ENCODE assay signal across 2 cellular contexts in genomic region chr1:220689696-220690095, GRCh38.
TF ChIP-seq lines count a peak whose summit lies in the region.

No MANE protein-coding gene starts in this region.

TF ChIP-seq in SK-N-SH, 30 proteins besides CTCF, POLR2A, EP300 and RAD21 (continued from another document):
- TF ChIP-seq USF2 (IDR thresholded peaks at IDR 0.05; ENCODE audit: borderline replicate concordance, low read depth, low read length) (no peak), PBX3 (IDR thresholded peaks at IDR 0.05) (no peak), POLR2AphosphoS5 (IDR thresholded peaks at IDR 0.05; ENCODE audit: low read depth, low read length) (no peak), FOXJ3 (CRISPR knock-in tag; IDR thresholded peaks at IDR 0.05) (no peak), RXRA (IDR thresholded peaks at IDR 0.05; ENCODE audit: borderline replicate concordance, low read depth) (no peak), MXI1 (IDR thresholded peaks at IDR 0.05; ENCODE audit: low read depth, low read length) (no peak)
- TF ChIP-seq, protein P1, sequence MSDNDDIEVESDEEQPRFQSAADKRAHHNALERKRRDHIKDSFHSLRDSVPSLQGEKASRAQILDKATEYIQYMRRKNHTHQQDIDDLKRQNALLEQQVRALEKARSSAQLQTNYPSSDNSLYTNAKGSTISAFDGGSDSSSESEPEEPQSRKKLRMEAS (IDR thresholded peaks at IDR 0.05; ENCODE audit: low read depth) = no peak

TF ChIP-seq in SK-N-SH treated with all-trans-retinoic acid at 6 μM for 48 hours, 23 proteins besides CTCF, POLR2A, EP300 and RAD21 (continued from another document):
- TF ChIP-seq, protein P2, sequence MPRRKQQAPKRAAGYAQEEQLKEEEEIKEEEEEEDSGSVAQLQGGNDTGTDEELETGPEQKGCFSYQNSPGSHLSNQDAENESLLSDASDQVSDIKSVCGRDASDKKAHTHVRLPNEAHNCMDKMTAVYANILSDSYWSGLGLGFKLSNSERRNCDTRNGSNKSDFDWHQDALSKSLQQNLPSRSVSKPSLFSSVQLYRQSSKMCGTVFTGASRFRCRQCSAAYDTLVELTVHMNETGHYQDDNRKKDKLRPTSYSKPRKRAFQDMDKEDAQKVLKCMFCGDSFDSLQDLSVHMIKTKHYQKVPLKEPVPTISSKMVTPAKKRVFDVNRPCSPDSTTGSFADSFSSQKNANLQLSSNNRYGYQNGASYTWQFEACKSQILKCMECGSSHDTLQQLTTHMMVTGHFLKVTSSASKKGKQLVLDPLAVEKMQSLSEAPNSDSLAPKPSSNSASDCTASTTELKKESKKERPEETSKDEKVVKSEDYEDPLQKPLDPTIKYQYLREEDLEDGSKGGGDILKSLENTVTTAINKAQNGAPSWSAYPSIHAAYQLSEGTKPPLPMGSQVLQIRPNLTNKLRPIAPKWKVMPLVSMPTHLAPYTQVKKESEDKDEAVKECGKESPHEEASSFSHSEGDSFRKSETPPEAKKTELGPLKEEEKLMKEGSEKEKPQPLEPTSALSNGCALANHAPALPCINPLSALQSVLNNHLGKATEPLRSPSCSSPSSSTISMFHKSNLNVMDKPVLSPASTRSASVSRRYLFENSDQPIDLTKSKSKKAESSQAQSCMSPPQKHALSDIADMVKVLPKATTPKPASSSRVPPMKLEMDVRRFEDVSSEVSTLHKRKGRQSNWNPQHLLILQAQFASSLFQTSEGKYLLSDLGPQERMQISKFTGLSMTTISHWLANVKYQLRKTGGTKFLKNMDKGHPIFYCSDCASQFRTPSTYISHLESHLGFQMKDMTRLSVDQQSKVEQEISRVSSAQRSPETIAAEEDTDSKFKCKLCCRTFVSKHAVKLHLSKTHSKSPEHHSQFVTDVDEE (CRISPR knock-in tag; IDR thresholded peaks at IDR 0.05) = no peak
- TF ChIP-seq ZFP30 (CRISPR knock-in tag; IDR thresholded peaks at IDR 0.05) (no peak), CSDC2 (CRISPR knock-in tag; IDR thresholded peaks at IDR 0.05) (no peak), TCF4 (CRISPR knock-in tag; IDR thresholded peaks at IDR 0.05; ENCODE audit: borderline replicate concordance) (no peak), ESRRG (CRISPR knock-in tag; IDR thresholded peaks at IDR 0.05) (no peak), ZNF565 (CRISPR knock-in tag; conservative IDR thresholded peaks at IDR 0.05; ENCODE audit: low read depth) (no peak), ZFP3 (CRISPR knock-in tag; IDR thresholded peaks at IDR 0.05) (no peak), POU6F1 (CRISPR knock-in tag; IDR thresholded peaks at IDR 0.05; ENCODE audit: borderline replicate concordance, low read depth) (no peak), TOX (CRISPR knock-in tag; IDR thresholded peaks at IDR 0.05; ENCODE audit: borderline replicate concordance) (no peak), ZNF70 (CRISPR knock-in tag; IDR thresholded peaks at IDR 0.05) (no peak), SNAI2 (CRISPR knock-in tag; IDR thresholded peaks at IDR 0.05) (no peak), PATZ1 (CRISPR knock-in tag; IDR thresholded peaks at IDR 0.05; ENCODE audit: borderline replicate concordance) (no peak), OSR1 (CRISPR knock-in tag; IDR thresholded peaks at IDR 0.05) (no peak)
